21 cellular contexts compared by ENCODE assay signal in the genomic region with DNA sequence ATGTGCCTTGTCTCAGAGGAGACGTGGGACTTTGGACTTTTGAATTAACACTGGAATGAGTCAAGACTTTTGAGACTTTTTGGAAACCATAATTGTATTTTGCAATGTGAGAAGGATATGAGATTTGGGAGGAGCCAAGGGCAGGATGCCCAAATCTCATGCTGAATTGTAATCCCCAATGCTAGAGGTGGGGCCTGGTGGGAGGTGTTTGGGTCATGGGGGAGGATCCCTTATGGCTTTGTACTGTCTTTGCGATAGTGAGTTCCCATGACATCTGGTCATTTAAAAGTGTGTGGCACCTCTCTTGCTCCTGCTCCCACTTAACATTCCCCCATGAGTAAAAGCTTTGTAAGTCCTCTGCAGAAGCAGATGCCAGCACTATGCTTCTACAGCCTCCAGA. TPM values are rescaled to one million over a fixed set of nuclear protein-coding genes. Genes with fewer than 3 reads are reported as not detected.
DNase-seq lines count a peak whose midpoint lies in the region; ATAC-seq and TF ChIP-seq lines count a peak whose summit lies in the region.
"Had no signal": no experiment of that assay in that cellular context is flagged by ENCODE, and none has a peak within 500 bp of the region (broad histone marks: within the 10 kb centered on the region; RNA-seq: fewer than 3 reads in every experiment).

No MANE protein-coding gene starts in this region.

- no peak for DNase-seq in Right ventricle myocardium inferior (ENCODE audit: missing footprints)
- DNase-seq in left ventricle myocardium inferior, result no peak
- DNase-seq in endothelial cell (ENCODE audit: low spot score), result no peak
- peak; percentile 52 for DNase-seq in left cardiac atrium
- DNase-seq in aorta, result no peak
- DNase-seq in right lobe of liver, result no peak
- no peak for DNase-seq in central memory CD4-positive, alpha-beta T cell
- DNase-seq: CD8-positive, alpha-beta memory T cell; DMS53; EL; GF-D8; KBM-7; NCI-H1092 treated with DMSO at 0.1 percent for 48 hours; NCI-H1436 treated with DMSO at 0.1 percent for 48 hours; NCI-H1930; NK-92 treated with Interleukin-12 subunit alpha and Interleukin-12 subunit beta, amount 100 ng/mL, for 24 hours; SJCRH30 had no signal

- H3K27ac ChIP-seq in left ventricle myocardium inferior (replicated peaks) (no peak overlapping the region), aorta (ENCODE audit: low read depth in 1 of 2, low read length in 2 of 2) (no peak overlapping the region), right lobe of liver (no peak overlapping the region)
- H3K27ac ChIP-seq: C4-2B, RWPE1, SJCRH30 had no signal

- H3K36me3 ChIP-seq in left ventricle myocardium inferior (peaks cover 22% of the 10 kb centered on the region), aorta (ENCODE audit: control insufficient read depth in 1 of 2, insufficient read depth in 2 of 2, low read length in 1 of 2) (no peaks in the 10 kb centered on the region), right lobe of liver (no peaks in the 10 kb centered on the region)
- H3K36me3 ChIP-seq: SJCRH30 had no signal

- TF ChIP-seq CTCF in left ventricle myocardium inferior (IDR thresholded peaks at IDR 0.05; ENCODE audit: borderline replicate concordance) (no peak), endothelial cell (IDR thresholded peaks at IDR 0.05; ENCODE audit: unreplicated experiment) (no peak), right lobe of liver (IDR thresholded peaks at IDR 0.05) (no peak)

- H3K27me3 ChIP-seq in left ventricle myocardium inferior (ENCODE audit: low read depth), result no peaks in the 10 kb centered on the region
- H3K27me3 ChIP-seq in aorta (ENCODE audit: control insufficient read depth in 1 of 2, insufficient read depth in 2 of 2, low read length in 1 of 2), result no peaks in the 10 kb centered on the region
- no peaks in the 10 kb centered on the region for H3K27me3 ChIP-seq in right lobe of liver
- H3K27me3 ChIP-seq: SJCRH30 had no signal

- H3K4me3 ChIP-seq in left ventricle myocardium inferior, result no peak overlapping the region
- H3K4me3 ChIP-seq in aorta (ENCODE audit: low read length in 2 of 2), result no peak overlapping the region
- H3K4me3 ChIP-seq in right lobe of liver, result no peak overlapping the region
- H3K4me3 ChIP-seq: SJCRH30 had no signal

- H3K27me3 Mint-ChIP-seq in endothelial cell (ENCODE audit: unreplicated experiment), result peaks cover 3% of the 10 kb centered on the region
- H3K27me3 Mint-ChIP-seq: CD8-positive, alpha-beta memory T cell had no signal

- H3K9me3 Mint-ChIP-seq in endothelial cell (ENCODE audit: unreplicated experiment), result peaks cover 6% of the 10 kb centered on the region
- H3K9me3 Mint-ChIP-seq: CD8-positive, alpha-beta memory T cell had no signal

- H3K36me3 Mint-ChIP-seq in endothelial cell (ENCODE audit: low read depth, unreplicated experiment), result peaks cover 42% of the 10 kb centered on the region

- ATAC-seq in Right ventricle myocardium inferior, result peak; percentile 72
- peak; percentile 27 to 50 for ATAC-seq in left cardiac atrium
- ATAC-seq in aorta (ENCODE audit: low FRiP score), result peak; percentile 33
- ATAC-seq in HG03175 (IDR thresholded peaks at IDR 0.05; ENCODE audit: unreplicated experiment), result no peak
- no peak for ATAC-seq in right lobe of liver
- ATAC-seq: HepG2 had no signal

- peak overlapping the region; percentile 2 for H3K4me3 Mint-ChIP-seq in endothelial cell (ENCODE audit: unreplicated experiment)
- H3K4me3 Mint-ChIP-seq: CD8-positive, alpha-beta memory T cell had no signal

- no peak for TF ChIP-seq POLR2A in right lobe of liver (IDR thresholded peaks at IDR 0.05)

- intact Hi-C loops in Right ventricle myocardium inferior (cut with DNase I), result no loop called here
- intact Hi-C loops in left ventricle myocardium inferior (cut with micrococcal nuclease), result no loop called here
- intact Hi-C loops in left cardiac atrium (cut with DNase I), result no loop called here
- intact Hi-C loops in aorta (cut with DNase I), result no loop called here
- intact Hi-C loops in right lobe of liver (cut with DNase I), result no loop called here

- 94 to 96% methylated on average over 2 of the region's 2 CpGs for WGBS in aorta, 2 donors
- 82% methylated on average over 2 of the region's 2 CpGs for WGBS in right lobe of liver (ENCODE audit: insufficient coverage, low coverage, low lambda C conversion rate, missing lambda C conversion rate)

- no peaks in the 10 kb centered on the region for H3K9me3 ChIP-seq in left ventricle myocardium inferior (replicated peaks)
- H3K9me3 ChIP-seq in aorta (ENCODE audit: control insufficient read depth, low read length), result no peaks in the 10 kb centered on the region
- no peaks in the 10 kb centered on the region for H3K9me3 ChIP-seq in right lobe of liver

- H3K4me1 Mint-ChIP-seq in endothelial cell (ENCODE audit: unreplicated experiment), result no peaks in the 10 kb centered on the region
- H3K4me1 Mint-ChIP-seq: CD8-positive, alpha-beta memory T cell had no signal

- H3K27ac Mint-ChIP-seq in endothelial cell (ENCODE audit: unreplicated experiment), result no peak overlapping the region

- peaks cover 5% of the 10 kb centered on the region for H3K4me1 ChIP-seq in left ventricle myocardium inferior
- H3K4me1 ChIP-seq in aorta (ENCODE audit: control insufficient read depth in 1 of 2, insufficient read depth in 2 of 2, low read length in 2 of 2), result no peaks in the 10 kb centered on the region
- H3K4me1 ChIP-seq in right lobe of liver, result peaks cover 0 to 18% (median 7%) of the 10 kb centered on the region in 4 donors
- H3K4me1 ChIP-seq: SJCRH30 had no signal

RNA-seq across cellular contexts. Expression of a gene that starts 39.2 kb away (rescaled TPM):
- 8.5 TPM for total RNA-seq in Right ventricle myocardium inferior
- 8.6 TPM for total RNA-seq in left ventricle myocardium inferior
- 24.5 TPM for total RNA-seq in endothelial cell (ENCODE audit: unreplicated experiment)
- 10 to 100 TPM in 1 of 2 donors, 1 to 10 TPM in 1; 8.8 to 11.5 TPM for total RNA-seq in left cardiac atrium
- 10 to 100 TPM in 1 of 2 donors, 1 to 10 TPM in 1; 9.5 to 12.4 TPM for total RNA-seq in aorta
- polyA plus RNA-seq in aorta, result 10 to 100 TPM in 1 of 2 donors, 1 to 10 TPM in 1; 8.0 to 13.5 TPM
- total RNA-seq in right lobe of liver, result 1 to 10 TPM; 4.6 to 8.8 (median 5.4) TPM

RNA-seq across cellular contexts. Expression of a gene that starts 40.0 kb away (rescaled TPM):
- total RNA-seq in Right ventricle myocardium inferior (12.9 TPM), left ventricle myocardium inferior (14.0 TPM), endothelial cell (ENCODE audit: unreplicated experiment) (24.8 TPM), left cardiac atrium (10 to 100 TPM; 13.6 to 15.3 TPM), aorta (10 to 100 TPM; 20.0 to 22.7 TPM), right lobe of liver (10 to 100 TPM in 4 of 6 experiments, 1 to 10 TPM in 2; 9.2 to 19.9 (median 13.8) TPM)
- polyA plus RNA-seq in aorta, result 10 to 100 TPM; 21.1 to 22.4 TPM

RNA-seq across cellular contexts. Expression of a gene that starts 40.1 kb away (rescaled TPM):
- total RNA-seq in Right ventricle myocardium inferior, result 15.3 TPM
- 15.8 TPM for total RNA-seq in left ventricle myocardium inferior
- total RNA-seq in endothelial cell (ENCODE audit: unreplicated experiment), result 38.5 TPM
- total RNA-seq in left cardiac atrium, result 10 to 100 TPM; 17.3 to 18.2 TPM
- 10 to 100 TPM; 23.7 to 25.8 TPM for total RNA-seq in aorta
- 10 to 100 TPM in 1 of 2 donors, 1 to 10 TPM in 1; 9.9 to 10.8 TPM for polyA plus RNA-seq in aorta
- 10 to 100 TPM in 5 of 6 experiments, 1 to 10 TPM in 1; 8.8 to 21.2 (median 11.7) TPM for total RNA-seq in right lobe of liver

RNA-seq across cellular contexts. Expression of a gene that starts 44.6 kb away (rescaled TPM):
- total RNA-seq in Right ventricle myocardium inferior (106 TPM), left ventricle myocardium inferior (102 TPM), endothelial cell (ENCODE audit: unreplicated experiment) (78.6 TPM), left cardiac atrium (10 to 100 TPM; 78.8 to 82.1 TPM), aorta (10 to 100 TPM; 41.9 to 44.8 TPM), right lobe of liver (10 to 100 TPM; 40.5 to 58.4 (median 48.6) TPM)
- 10 to 100 TPM; 39.5 to 45.7 TPM for polyA plus RNA-seq in aorta

Comparison
In these comparisons a context has a peak if more than half of its experiments do, and no peak if none do; other contexts are left out.
1. ATAC-seq: peak in Right ventricle myocardium inferior (single experiment), left cardiac atrium (2 of 2) and aorta (single experiment); none in HG03175 (single experiment) and right lobe of liver (0 of 4).